ENCODE assay signal across 21 cellular contexts in the genomic region with DNA sequence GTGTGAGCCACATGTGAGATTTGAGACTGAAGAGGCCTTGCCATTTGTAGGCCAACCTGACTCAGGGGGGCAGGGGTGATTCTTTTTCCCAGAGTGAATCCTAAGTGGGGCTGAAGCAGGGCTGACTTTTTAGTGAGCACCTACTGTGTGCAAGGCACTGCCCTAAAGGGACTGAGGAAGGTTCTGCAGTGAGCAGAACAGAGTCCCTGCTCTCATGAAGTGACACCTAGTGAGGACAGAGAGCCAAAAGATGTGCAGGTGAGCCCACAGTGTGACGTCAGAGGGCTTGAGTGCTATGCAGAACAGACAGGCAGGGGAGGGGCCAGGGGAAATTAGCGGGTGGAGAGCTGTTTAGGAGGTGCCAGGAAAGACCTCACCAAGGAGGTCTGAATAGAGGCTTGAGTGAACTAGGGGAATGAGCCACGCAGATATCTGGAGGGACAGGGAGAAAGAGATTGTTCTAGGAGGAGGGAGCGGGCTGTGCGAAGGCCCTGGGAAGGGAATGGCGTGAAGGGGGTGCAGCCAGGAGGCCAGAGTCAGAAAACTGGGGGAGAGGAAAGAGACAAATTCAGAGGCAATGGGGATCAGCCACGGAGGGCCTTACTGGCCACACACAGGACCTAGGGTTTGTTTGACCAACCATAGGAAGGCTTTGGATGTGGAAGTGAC. TPM values are rescaled to one million over a fixed set of nuclear protein-coding genes. Genes with fewer than 3 reads are reported as not detected.
A peak's percentile ranks its signal among the peaks of the same experiment; 100 is the strongest.
DNase-seq lines count a peak whose midpoint lies in the region; ATAC-seq and TF ChIP-seq lines count a peak whose summit lies in the region.
"Had no signal": no experiment of that assay in that cellular context is flagged by ENCODE, and none has a peak within 500 bp of the region (broad histone marks: within the 10 kb centered on the region; RNA-seq: fewer than 3 reads in every experiment).

No MANE protein-coding gene starts in this region.

- no peak for TF ChIP-seq POLR2A in GM18505 (IDR thresholded peaks at IDR 0.05; ENCODE audit: borderline replicate concordance, extremely low read depth, insufficient read depth, insufficient read length)

- no peak overlapping the region for H3K27ac ChIP-seq in right cardiac atrium (ENCODE audit: low read length)
- H3K27ac ChIP-seq in right atrium auricular region, result no peak overlapping the region
- H3K27ac ChIP-seq: GM23248, psoas muscle, SJSA1 had no signal

- H3K4me1 ChIP-seq in right cardiac atrium (ENCODE audit: control insufficient read depth, insufficient read depth, low read length) (no peaks in the 10 kb centered on the region), right atrium auricular region (no peaks in the 10 kb centered on the region)
- H3K4me1 ChIP-seq: psoas muscle, SJSA1 had no signal

- peak; percentile 42 for DNase-seq in activated CD4-positive, alpha-beta T cell treated with anti-CD3 and anti-CD28 coated beads for 36 hours
- DNase-seq in activated CD4-positive, alpha-beta T cell treated with anti-CD3 and anti-CD28 coated beads, Interleukin-2, amount 50 U/mL, for 4 hours, result no peak
- DNase-seq in NAMALWA (ENCODE audit: low spot score), result peak; percentile 32
- peak; percentile 1 for DNase-seq in activated naive CD8-positive, alpha-beta T cell treated with anti-CD3 and anti-CD28 coated beads, Interleukin-2, amount 50 U/mL, for 24 hours
- DNase-seq in posterior vena cava (ENCODE audit: low spot score), result peak; percentile 32
- DNase-seq in right cardiac atrium, result no peak
- DNase-seq in right atrium auricular region (ENCODE audit: low spot score), result no peak
- DNase-seq: activated CD4-positive, alpha-beta T cell treated with anti-CD3 and anti-CD28 coated beads for 1 hour; cortex of kidney; DMS79 treated with DMSO at 0.1 percent for 48 hours; GM23248; hypothalamus; kidney glomerular epithelial cell; mesendoderm; NCI-H187; NCI-H524; psoas muscle; T1000 had no signal

- CTCF ChIA-PET in activated CD4-positive, alpha-beta T cell treated with anti-CD3 and anti-CD28 coated beads for 36 hours (lab: Charles Lee), result no interaction called here

- H3K27ac Mint-ChIP-seq in activated CD4-positive, alpha-beta T cell treated with anti-CD3 and anti-CD28 coated beads for 36 hours, result peak overlapping the region; percentile 9
- peak overlapping the region; percentile 61 for H3K27ac Mint-ChIP-seq in activated naive CD8-positive, alpha-beta T cell treated with anti-CD3 and anti-CD28 coated beads, Interleukin-2, amount 50 U/mL, for 24 hours

- peaks cover 5% of the 10 kb centered on the region for H3K36me3 Mint-ChIP-seq in activated CD4-positive, alpha-beta T cell treated with anti-CD3 and anti-CD28 coated beads for 36 hours (ENCODE audit: low read depth)
- peaks cover 5% of the 10 kb centered on the region for H3K36me3 Mint-ChIP-seq in activated naive CD8-positive, alpha-beta T cell treated with anti-CD3 and anti-CD28 coated beads, Interleukin-2, amount 50 U/mL, for 24 hours (ENCODE audit: low read depth)

- H3K27me3 ChIP-seq in right cardiac atrium (ENCODE audit: control insufficient read depth, insufficient read depth), result no peaks in the 10 kb centered on the region
- no peaks in the 10 kb centered on the region for H3K27me3 ChIP-seq in right atrium auricular region

- H3K4me3 ChIP-seq in right cardiac atrium (ENCODE audit: low read length) (no peak overlapping the region), right atrium auricular region (no peak overlapping the region)
- H3K4me3 ChIP-seq: GM23248, psoas muscle, SJSA1 had no signal

- no peaks in the 10 kb centered on the region for H3K36me3 ChIP-seq in right atrium auricular region
- H3K36me3 ChIP-seq: SJSA1 had no signal

- 78% methylated on average over 7 of the region's 7 CpGs for WGBS in right cardiac atrium

- TF ChIP-seq CTCF in right atrium auricular region (IDR thresholded peaks at IDR 0.05), result no peak

- POLR2A ChIA-PET in activated CD4-positive, alpha-beta T cell treated with anti-CD3 and anti-CD28 coated beads for 36 hours (lab: Charles Lee), result no interaction called here

- intact Hi-C loops in activated CD4-positive, alpha-beta T cell treated with anti-CD3 and anti-CD28 coated beads for 36 hours (cut with DNase I, micrococcal nuclease), result no loop called here
- intact Hi-C loops in posterior vena cava (cut with DNase I), result loop anchor here in 1 of 2 donors (2.0 kb wide), 1 partner anchor 74 kb away; no protein-coding TSS in a partner anchor
- intact Hi-C loops in right cardiac atrium (cut with DNase I), result no loop called here

- H3K27me3 Mint-ChIP-seq in activated CD4-positive, alpha-beta T cell treated with anti-CD3 and anti-CD28 coated beads for 36 hours, result no peaks in the 10 kb centered on the region
- H3K27me3 Mint-ChIP-seq in activated naive CD8-positive, alpha-beta T cell treated with anti-CD3 and anti-CD28 coated beads, Interleukin-2, amount 50 U/mL, for 24 hours, result no peaks in the 10 kb centered on the region

- no peak overlapping the region for H3K4me3 Mint-ChIP-seq in activated CD4-positive, alpha-beta T cell treated with anti-CD3 and anti-CD28 coated beads for 36 hours
- no peak overlapping the region for H3K4me3 Mint-ChIP-seq in activated naive CD8-positive, alpha-beta T cell treated with anti-CD3 and anti-CD28 coated beads, Interleukin-2, amount 50 U/mL, for 24 hours
- H3K4me3 Mint-ChIP-seq: neural crest cell had no signal

- H3K9me3 ChIP-seq in right cardiac atrium (ENCODE audit: control insufficient read depth, low read length), result peaks cover 2% of the 10 kb centered on the region
- peaks cover 0 to 20% of the 10 kb centered on the region in 2 donors for H3K9me3 ChIP-seq in right atrium auricular region
- H3K9me3 ChIP-seq: psoas muscle, SJSA1 had no signal

- ATAC-seq in activated CD4-positive, alpha-beta T cell treated with anti-CD3 and anti-CD28 coated beads for 36 hours, result no peak
- no peak for ATAC-seq in activated naive CD8-positive, alpha-beta T cell treated with anti-CD3 and anti-CD28 coated beads, Interleukin-2, amount 50 U/mL, for 24 hours
- ATAC-seq in GM18505 (IDR thresholded peaks at IDR 0.05; ENCODE audit: unreplicated experiment), result no peak
- ATAC-seq in right cardiac atrium, result no peak
- ATAC-seq: psoas muscle had no signal

- H3K4me1 Mint-ChIP-seq in activated CD4-positive, alpha-beta T cell treated with anti-CD3 and anti-CD28 coated beads for 36 hours, result peaks cover 40% of the 10 kb centered on the region
- peaks cover 44% of the 10 kb centered on the region for H3K4me1 Mint-ChIP-seq in activated naive CD8-positive, alpha-beta T cell treated with anti-CD3 and anti-CD28 coated beads, Interleukin-2, amount 50 U/mL, for 24 hours
- H3K4me1 Mint-ChIP-seq: neural crest cell had no signal

- H3K9me3 Mint-ChIP-seq in activated CD4-positive, alpha-beta T cell treated with anti-CD3 and anti-CD28 coated beads for 36 hours (ENCODE audit: low read depth), result peaks cover 6% of the 10 kb centered on the region
- peaks cover 8% of the 10 kb centered on the region for H3K9me3 Mint-ChIP-seq in activated naive CD8-positive, alpha-beta T cell treated with anti-CD3 and anti-CD28 coated beads, Interleukin-2, amount 50 U/mL, for 24 hours

RNA-seq across cellular contexts. Expression of a gene that starts 19.7 kb away (rescaled TPM):
- total RNA-seq in activated CD4-positive, alpha-beta T cell treated with anti-CD3 and anti-CD28 coated beads for 36 hours, result 10 to 100 TPM; 61.8 to 73.5 TPM
- total RNA-seq in posterior vena cava (under 1 TPM; 0.24 to 0.56 TPM), right cardiac atrium (1 to 10 TPM in 2 of 4 donors, under 1 TPM in 2; 0.65 to 1.4 (median 0.98) TPM), right atrium auricular region (1 to 10 TPM in 1 of 2 donors, under 1 TPM in 1; 0.07 to 1.3 TPM)
- polyA plus RNA-seq in right cardiac atrium, result 0.34 TPM

Comparison
In these comparisons a context has a peak if more than half of its experiments do, and no peak if none do; other contexts are left out.
1. DNase-seq: peak in activated CD4-positive, alpha-beta T cell treated with anti-CD3 and anti-CD28 coated beads for 36 hours (single experiment), NAMALWA (single experiment), activated naive CD8-positive, alpha-beta T cell treated with anti-CD3 and anti-CD28 coated beads, Interleukin-2, amount 50 U/mL, for 24 hours (single experiment) and posterior vena cava (single experiment); none in activated CD4-positive, alpha-beta T cell treated with anti-CD3 and anti-CD28 coated beads, Interleukin-2, amount 50 U/mL, for 4 hours (0 of 2), right cardiac atrium (0 of 3) and right atrium auricular region (single experiment).
2. RNA of a gene that starts 19.7 kb away (total RNA-seq): 61.8 to 73.5 TPM in activated CD4-positive, alpha-beta T cell treated with anti-CD3 and anti-CD28 coated beads for 36 hours; 0.07 to 1.3 TPM in right atrium auricular region, 0.65 to 1.4 TPM in right cardiac atrium and 0.24 to 0.56 TPM in posterior vena cava; every median in the first group is over 10 times any median in the second.